ENCODE assay signal across 14 cellular contexts in genomic region chr2:190126758-190127157, GRCh38.
"Had no signal": no experiment of that assay in that cellular context is flagged by ENCODE, and none has a peak within 500 bp of the region (broad histone marks: within the 10 kb centered on the region; RNA-seq: fewer than 3 reads in every experiment).

No MANE protein-coding gene starts in this region.

- ATAC-seq: activated naive CD8-positive, alpha-beta T cell treated with anti-CD3 and anti-CD28 coated beads, Interleukin-2, amount 50 U/mL, for 24 hours; left lung had no signal

- H3K4me2 ChIP-seq: SK-N-SH, smooth muscle cell had no signal

- H3K36me3 ChIP-seq: left lung, ovary, tibial nerve had no signal

- H3K27ac ChIP-seq: coronary artery, left lung, ovary, tibial nerve, VCaP had no signal

- H3K4me1 Mint-ChIP-seq: activated naive CD8-positive, alpha-beta T cell treated with anti-CD3 and anti-CD28 coated beads, Interleukin-2, amount 50 U/mL, for 24 hours had no signal

- H3K4me3 ChIP-seq: coronary artery, left lung, ovary, smooth muscle cell, tibial nerve had no signal

- H3K4me3 Mint-ChIP-seq: activated naive CD8-positive, alpha-beta T cell treated with anti-CD3 and anti-CD28 coated beads, Interleukin-2, amount 50 U/mL, for 24 hours had no signal

- H3K9me3 ChIP-seq: left lung, ovary, SK-N-SH, tibial nerve had no signal

- DNase-seq: activated naive CD4-positive, alpha-beta T cell treated with Interleukin-2 at 50 U/mL for 16 hours; activated naive CD8-positive, alpha-beta T cell treated with anti-CD3 and anti-CD28 coated beads, Interleukin-2, amount 50 U/mL, for 24 hours; caudate nucleus; effector CD4-positive, alpha-beta T cell; islet precursor cell; left lung; mesendoderm; ovary; SK-N-SH; T-helper 1 cell had no signal

- H3K9ac ChIP-seq: SK-N-SH had no signal

- H3K9me3 Mint-ChIP-seq: activated naive CD8-positive, alpha-beta T cell treated with anti-CD3 and anti-CD28 coated beads, Interleukin-2, amount 50 U/mL, for 24 hours had no signal

- H3K27ac Mint-ChIP-seq: activated naive CD8-positive, alpha-beta T cell treated with anti-CD3 and anti-CD28 coated beads, Interleukin-2, amount 50 U/mL, for 24 hours had no signal

- H3K4me1 ChIP-seq: left lung, tibial nerve had no signal

- H3K27me3 Mint-ChIP-seq: activated naive CD8-positive, alpha-beta T cell treated with anti-CD3 and anti-CD28 coated beads, Interleukin-2, amount 50 U/mL, for 24 hours had no signal

- H3K27me3 ChIP-seq: left lung, ovary, tibial nerve had no signal
